Comparison of ENCODE assay signal across 1 cellular context in genomic region chr6:167314180-167314821, GRCh38.
TF ChIP-seq lines count a peak whose summit lies in the region.

No MANE protein-coding gene starts in this region.

TF ChIP-seq in H1, 55 proteins besides CTCF, POLR2A, EP300 and RAD21:
- TF ChIP-seq E2F6 (IDR thresholded peaks at IDR 0.05) (peak; percentile 47), SIN3A (conservative IDR thresholded peaks at IDR 0.05 in 1 of 2, IDR thresholded peaks at IDR 0.05 in 1 of 2; ENCODE audit: low read depth in 1 of 2, low read length in 2 of 2) (no peak), NANOG (IDR thresholded peaks at IDR 0.05; ENCODE audit: insufficient read depth, low read depth, low read length, poor library complexity, severe bottlenecking) (peak; percentile 81)
- TF ChIP-seq, protein P1, sequence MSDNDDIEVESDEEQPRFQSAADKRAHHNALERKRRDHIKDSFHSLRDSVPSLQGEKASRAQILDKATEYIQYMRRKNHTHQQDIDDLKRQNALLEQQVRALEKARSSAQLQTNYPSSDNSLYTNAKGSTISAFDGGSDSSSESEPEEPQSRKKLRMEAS (IDR thresholded peaks at IDR 0.05): peak; percentile 45; the same call in 1 of the 2 replicates
TF ChIP-seq in H1: peak in this region for 3.
